2 cellular contexts compared by ENCODE assay signal in genomic region chr4:10011885-10012284, GRCh38.
A peak's percentile ranks its signal among the peaks of the same experiment; 100 is the strongest.
TF ChIP-seq lines count a peak whose summit lies in the region.

No MANE protein-coding gene starts in this region.

TF ChIP-seq in K562, 482 proteins besides CTCF, POLR2A, EP300 and RAD21 (continues in another document):
- TF ChIP-seq ZNF639 (CRISPR knock-in tag; conservative IDR thresholded peaks at IDR 0.05 in 1 of 2, IDR thresholded peaks at IDR 0.05 in 1 of 2): 0 out of 4 replicates have a peak, but pooled peaks of 1 of the 2 experiments have one; percentile 54
- peak; percentile 81 for TF ChIP-seq CBFA2T2 (conservative IDR thresholded peaks at IDR 0.05)
- peak; percentile 27; the same call in 1 of the 2 replicates for TF ChIP-seq SMARCA4 (IDR thresholded peaks at IDR 0.05)
- TF ChIP-seq FOXM1 (IDR thresholded peaks at IDR 0.05; ENCODE audit: low read depth): 0 out of 2 replicates have a peak, but pooled peaks have one; percentile 26
- no peak for TF ChIP-seq FOXM1 (CRISPR knock-in tag; IDR thresholded peaks at IDR 0.05; ENCODE audit: low read depth)
- TF ChIP-seq L3MBTL2 (IDR thresholded peaks at IDR 0.05): 0 out of 2 replicates have a peak, but pooled peaks have one; percentile 19
- peak; percentile 91 for TF ChIP-seq PML (IDR thresholded peaks at IDR 0.05; ENCODE audit: low read length)
- TF ChIP-seq POLR2AphosphoS5 (IDR thresholded peaks at IDR 0.05; ENCODE audit: control insufficient read depth, insufficient read depth, low read depth, low read length): peak; percentile 64; the same call in 1 of the 2 replicates
- TF ChIP-seq ZC3H8 (IDR thresholded peaks at IDR 0.05): no peak
- TF ChIP-seq HMG20A (CRISPR knock-in tag; conservative IDR thresholded peaks at IDR 0.05): no peak
- TF ChIP-seq U2AF1 (optimal IDR thresholded peaks at IDR 0.05; ENCODE audit: low read depth, low read length): no peak
- TF ChIP-seq CEBPB (tag; IDR thresholded peaks at IDR 0.05): peak; percentile 92
- TF ChIP-seq TCF3 (CRISPR knock-in tag; IDR thresholded peaks at IDR 0.05): peak; percentile 92
- peak; percentile 62; the same call in 1 of the 2 replicates for TF ChIP-seq ZNF766 (CRISPR knock-in tag; conservative IDR thresholded peaks at IDR 0.05)
- TF ChIP-seq ELF4 (CRISPR knock-in tag; IDR thresholded peaks at IDR 0.05): no peak
- TF ChIP-seq SREBF1 (IDR thresholded peaks at IDR 0.05; ENCODE audit: borderline replicate concordance, low read depth, low read length): no peak
- TF ChIP-seq KLF16 (IDR thresholded peaks at IDR 0.05): peak; percentile 87
- TF ChIP-seq CBFA2T3 (IDR thresholded peaks at IDR 0.05): peak; percentile 88
- peak; percentile 66 for TF ChIP-seq SOX6 (IDR thresholded peaks at IDR 0.05)
- TF ChIP-seq CREM (IDR thresholded peaks at IDR 0.05; ENCODE audit: low read depth): no peak
- peak; percentile 83 for TF ChIP-seq ZNF239 (CRISPR knock-in tag; IDR thresholded peaks at IDR 0.05)
- peak; percentile 32; the same call in 1 of the 2 replicates for TF ChIP-seq MYC (IDR thresholded peaks at IDR 0.05; ENCODE audit: low read depth, low read length)
- no peak for TF ChIP-seq MYC (CRISPR knock-in tag; IDR thresholded peaks at IDR 0.05; ENCODE audit: borderline replicate concordance, low read depth)
- TF ChIP-seq ZNF224 (CRISPR knock-in tag; IDR thresholded peaks at IDR 0.05): no peak
- no peak for TF ChIP-seq NCOA1 (IDR thresholded peaks at IDR 0.05; ENCODE audit: low read depth)
- TF ChIP-seq NFE2 (IDR thresholded peaks at IDR 0.05; ENCODE audit: low read depth): peak; percentile 47
- TF ChIP-seq NKRF (IDR thresholded peaks at IDR 0.05; ENCODE audit: borderline replicate concordance): no peak
- TF ChIP-seq NCOR1 (IDR thresholded peaks at IDR 0.05): 0 out of 2 replicates have a peak, but pooled peaks have one; percentile 49
- TF ChIP-seq CBX3 (IDR thresholded peaks at IDR 0.05; ENCODE audit: borderline replicate concordance in 1 of 2, low read length in 2 of 2): peak in 1 of 2 experiments; percentile 59; a peak in 1 of 3 replicates
- TF ChIP-seq SRSF9 (IDR thresholded peaks at IDR 0.05; ENCODE audit: borderline replicate concordance, low read depth, low read length): no peak
- 0 out of 4 replicates have a peak, but pooled peaks of 1 of the 2 experiments have one; percentile 29 for TF ChIP-seq ARNT (IDR thresholded peaks at IDR 0.05)
- peak; percentile 45; the same call in 1 of the 2 replicates for TF ChIP-seq ZNF133 (CRISPR knock-in tag; IDR thresholded peaks at IDR 0.05)
- no peak for TF ChIP-seq FOXA3 (CRISPR knock-in tag; conservative IDR thresholded peaks at IDR 0.05 in 1 of 2, IDR thresholded peaks at IDR 0.05 in 1 of 2)
- TF ChIP-seq VEZF1 (CRISPR knock-in tag; IDR thresholded peaks at IDR 0.05): 0 out of 2 replicates have a peak, but pooled peaks have one; percentile 19
- no peak for TF ChIP-seq PRMT5 (CRISPR knock-in tag; IDR thresholded peaks at IDR 0.05)
- no peak for TF ChIP-seq BCOR (IDR thresholded peaks at IDR 0.05)
- TF ChIP-seq FOSL1 (tag; conservative IDR thresholded peaks at IDR 0.05): peak; percentile 57
- TF ChIP-seq CBX1 (IDR thresholded peaks at IDR 0.05; ENCODE audit: low read depth): no peak
- TF ChIP-seq RFX1 (IDR thresholded peaks at IDR 0.05): no peak
- peak; percentile 72 for TF ChIP-seq DPF2 (IDR thresholded peaks at IDR 0.05)
- TF ChIP-seq MTA2 (IDR thresholded peaks at IDR 0.05; ENCODE audit: low read depth): peak; percentile 64
- peak; percentile 90 for TF ChIP-seq TAL1 (IDR thresholded peaks at IDR 0.05)
- TF ChIP-seq C11orf30 (IDR thresholded peaks at IDR 0.05; ENCODE audit: low read depth): 0 out of 2 replicates have a peak, but pooled peaks have one; percentile 5

TF ChIP-seq in HepG2, 621 proteins besides CTCF, POLR2A, EP300 and RAD21:
- TF ChIP-seq MYPOP (CRISPR knock-in tag; IDR thresholded peaks at IDR 0.05): no peak
- TF ChIP-seq ATAD3A (CRISPR knock-in tag; IDR thresholded peaks at IDR 0.05): no peak
- no peak for TF ChIP-seq SMAD9 (CRISPR knock-in tag; IDR thresholded peaks at IDR 0.05)
- no peak for TF ChIP-seq ZNF563 (CRISPR knock-in tag; IDR thresholded peaks at IDR 0.05)
- TF ChIP-seq PLRG1 (conservative IDR thresholded peaks at IDR 0.05): no peak
- no peak for TF ChIP-seq ZNF264 (CRISPR knock-in tag; IDR thresholded peaks at IDR 0.05)
- no peak for TF ChIP-seq ZNF451 (CRISPR knock-in tag; IDR thresholded peaks at IDR 0.05)
- no peak for TF ChIP-seq POGK (CRISPR knock-in tag; conservative IDR thresholded peaks at IDR 0.05)
- TF ChIP-seq NKX3-1 (CRISPR knock-in tag; IDR thresholded peaks at IDR 0.05): no peak
- no peak for TF ChIP-seq SRF (IDR thresholded peaks at IDR 0.05; ENCODE audit: low read depth, low read length)
- no peak for TF ChIP-seq ELF1 (CRISPR knock-in tag; IDR thresholded peaks at IDR 0.05)
- no peak for TF ChIP-seq BCLAF1 (IDR thresholded peaks at IDR 0.05)
- TF ChIP-seq NR2F6 (IDR thresholded peaks at IDR 0.05): no peak
- no peak for TF ChIP-seq NR2F6 (CRISPR knock-in tag; IDR thresholded peaks at IDR 0.05)
- TF ChIP-seq HOMEZ (CRISPR knock-in tag; IDR thresholded peaks at IDR 0.05; ENCODE audit: low read depth): no peak
- TF ChIP-seq ZNF276 (CRISPR knock-in tag; IDR thresholded peaks at IDR 0.05; ENCODE audit: low read depth): no peak
- no peak for TF ChIP-seq MEF2D (CRISPR knock-in tag; IDR thresholded peaks at IDR 0.05)
- TF ChIP-seq TFE3 (CRISPR knock-in tag; IDR thresholded peaks at IDR 0.05): no peak
